Comparison of ENCODE assay signal across 21 cellular contexts in the genomic region with DNA sequence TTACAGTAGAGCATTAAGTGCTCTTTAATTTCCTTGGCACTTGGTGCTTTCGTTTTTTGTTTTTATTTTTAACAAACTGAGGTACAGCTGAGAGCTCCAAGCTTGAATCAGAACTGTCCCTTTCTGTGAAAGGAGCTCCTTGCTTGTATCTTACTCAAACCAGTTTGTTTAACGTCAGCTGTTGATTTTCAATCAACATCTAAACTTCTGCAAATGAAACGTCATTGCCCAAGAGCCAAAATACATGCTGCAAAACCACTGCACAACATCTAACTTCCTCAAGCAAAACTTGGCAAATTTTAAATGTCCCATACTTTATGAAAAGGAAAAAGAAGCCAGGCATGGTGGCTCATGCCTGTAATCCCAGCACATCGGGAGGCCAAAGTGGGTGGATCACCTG. TPM values are rescaled to one million over a fixed set of nuclear protein-coding genes. Genes with fewer than 3 reads are reported as not detected.
"Had no signal": no experiment of that assay in that cellular context is flagged by ENCODE, and none has a peak within 500 bp of the region (broad histone marks: within the 10 kb centered on the region; RNA-seq: fewer than 3 reads in every experiment).

No MANE protein-coding gene starts in this region.

- H3K36me3 ChIP-seq: cardiac muscle cell, heart left ventricle, suprapubic skin had no signal

- H3K27me3 Mint-ChIP-seq: activated CD8-positive, alpha-beta T cell treated with anti-CD3 and anti-CD28 coated beads for 36 hours; stimulated activated naive CD8-positive, alpha-beta T cell treated with anti-CD3 and anti-CD28 coated beads, Interleukin-15, Interleukin-2, amounts not matched to agents 100 ng/mL and 50 ng/mL, for 24 hours; T-helper 17 cell; type B pancreatic cell had no signal

- H3K4me3 Mint-ChIP-seq: activated CD8-positive, alpha-beta T cell treated with anti-CD3 and anti-CD28 coated beads for 36 hours; endodermal cell; natural killer cell; stimulated activated naive CD8-positive, alpha-beta T cell treated with anti-CD3 and anti-CD28 coated beads, Interleukin-15, Interleukin-2, amounts not matched to agents 100 ng/mL and 50 ng/mL, for 24 hours; T-helper 17 cell; type B pancreatic cell; WTC11 had no signal

- H3K4me1 Mint-ChIP-seq: endodermal cell, T-helper 17 cell, WTC11 had no signal

- H3K27ac Mint-ChIP-seq: activated CD8-positive, alpha-beta T cell treated with anti-CD3 and anti-CD28 coated beads for 36 hours; activated naive CD4-positive, alpha-beta T cell treated with anti-CD3 and anti-CD28 coated beads, Interleukin-2, amount 50 U/mL, for 72 hours; endodermal cell; natural killer cell; stimulated activated naive CD8-positive, alpha-beta T cell treated with anti-CD3 and anti-CD28 coated beads, Interleukin-15, Interleukin-2, amounts not matched to agents 100 ng/mL and 50 ng/mL, for 24 hours; T-helper 17 cell; type B pancreatic cell; WTC11 had no signal

- H3K4me1 ChIP-seq: suprapubic skin had no signal

- H3K9me3 Mint-ChIP-seq: endodermal cell had no signal

- H3K4me3 ChIP-seq: cardiac muscle cell, dorsolateral prefrontal cortex, heart left ventricle, mucosa of descending colon, skin epidermis, suprapubic skin had no signal

- H3K27me3 ChIP-seq: cardiac muscle cell, heart left ventricle, suprapubic skin had no signal

- H3K9me3 ChIP-seq: heart left ventricle, mucosa of descending colon, suprapubic skin had no signal

- ATAC-seq: activated CD8-positive, alpha-beta T cell treated with anti-CD3 and anti-CD28 coated beads for 36 hours; activated naive CD4-positive, alpha-beta T cell treated with anti-CD3 and anti-CD28 coated beads, Interleukin-2, amount 50 U/mL, for 72 hours; mucosa of descending colon; T-helper 17 cell; WTC11 had no signal

- DNase-seq: activated CD4-positive, alpha-beta T cell treated with anti-CD3 and anti-CD28 coated beads for 4 hours; activated CD8-positive, alpha-beta memory T cell treated with anti-CD3 and anti-CD28 coated beads, Interleukin-2, amount 50 U/mL, for 4 hours; activated CD8-positive, alpha-beta T cell treated with anti-CD3 and anti-CD28 coated beads for 36 hours; activated effector memory CD4-positive, alpha-beta T cell treated with anti-CD3 and anti-CD28 coated beads, Interleukin-2, amount 50 U/mL, for 16 hours; activated T-cell treated with anti-CD3 and anti-CD28 coated beads, Interleukin-2, amount 50 U/mL, for 48 hours; dorsolateral prefrontal cortex; endodermal cell; heart left ventricle; mammary epithelial cell; mucosa of descending colon; natural killer cell; stimulated activated CD4-positive, alpha-beta T cell treated with anti-CD3 and anti-CD28 coated beads, Interleukin-4, amount 100 ng/mL, for 4 hours; stimulated activated CD8-positive, alpha-beta memory T cell treated with anti-CD3 and anti-CD28 coated beads, Interleukin-4, amount 100 ng/mL, for 48 hours; T-helper 17 cell had no signal

- H3K27ac ChIP-seq: cardiac muscle cell, dorsolateral prefrontal cortex, suprapubic skin had no signal

- H3K36me3 Mint-ChIP-seq: type B pancreatic cell, WTC11 had no signal

RNA-seq across cellular contexts. Expression of a gene that starts 15.2 kb away (rescaled TPM):
- total RNA-seq: cardiac muscle cell, endodermal cell, mammary epithelial cell, WTC11 had no signal
- polyA plus RNA-seq: cardiac muscle cell, mammary epithelial cell had no signal

RNA-seq across cellular contexts. Expression of a gene that starts 28.6 kb away (rescaled TPM):
- total RNA-seq: activated CD8-positive, alpha-beta T cell treated with anti-CD3 and anti-CD28 coated beads for 36 hours; activated naive CD4-positive, alpha-beta T cell treated with anti-CD3 and anti-CD28 coated beads, Interleukin-2, amount 50 U/mL, for 72 hours; cardiac muscle cell; endodermal cell had no signal
- polyA plus RNA-seq: cardiac muscle cell had no signal
